Comparison of ENCODE assay signal across 21 cellular contexts in the genomic region with DNA sequence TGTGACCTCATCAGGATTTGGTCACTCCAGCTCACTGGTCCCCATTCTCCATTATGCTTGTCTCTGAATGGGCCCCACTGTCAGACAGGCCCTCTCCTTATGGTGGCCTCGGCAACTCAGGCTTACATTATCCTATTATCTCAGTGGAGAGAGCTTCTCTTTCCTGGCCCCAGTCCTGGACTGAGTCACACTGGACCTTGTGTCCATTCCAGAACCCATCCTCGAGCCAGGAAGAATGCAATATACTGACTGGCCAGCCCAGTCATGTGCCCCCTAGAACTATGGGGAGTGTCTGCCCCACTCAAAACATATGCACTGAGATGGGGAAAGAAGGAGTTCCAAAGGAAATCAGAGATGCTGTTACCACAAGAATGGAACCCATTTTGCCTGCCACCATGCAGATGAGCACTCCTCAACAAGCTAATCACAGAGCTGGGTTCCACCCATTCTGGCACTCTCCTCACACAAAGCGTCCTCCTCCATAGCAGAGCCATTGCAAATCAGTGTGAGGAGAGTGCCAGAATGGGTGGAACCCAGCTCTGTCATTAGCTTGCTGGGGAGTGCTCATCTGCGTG.
A peak's percentile ranks its signal among the peaks of the same experiment; 100 is the strongest.
DNase-seq lines count a peak whose midpoint lies in the region; ATAC-seq and TF ChIP-seq lines count a peak whose summit lies in the region.
"Had no signal": no experiment of that assay in that cellular context is flagged by ENCODE, and none has a peak within 500 bp of the region (broad histone marks: within the 10 kb centered on the region; RNA-seq: fewer than 3 reads in every experiment).

No MANE protein-coding gene starts in this region.

- no peak for TF ChIP-seq POLR2A in lower leg skin (IDR thresholded peaks at IDR 0.05)

- peaks cover 5% of the 10 kb centered on the region for H3K4me1 ChIP-seq in adipocyte (ENCODE audit: control insufficient read depth, insufficient read depth, low read length)
- H3K4me1 ChIP-seq in right cardiac atrium (ENCODE audit: control insufficient read depth, insufficient read depth, low read length), result no peaks in the 10 kb centered on the region
- H3K4me1 ChIP-seq: right lobe of liver, upper lobe of right lung had no signal

- no peak overlapping the region for H3K27ac Mint-ChIP-seq in activated T-cell treated with anti-CD3 and anti-CD28 coated beads, Interleukin-2, amount 50 U/mL, for 24 hours
- H3K27ac Mint-ChIP-seq: activated CD4-positive, alpha-beta memory T cell treated with anti-CD3 and anti-CD28 coated beads for 36 hours had no signal

- ATAC-seq in right cardiac atrium (no peak), HG03354 (IDR thresholded peaks at IDR 0.05; ENCODE audit: poor library complexity, severe bottlenecking, unreplicated experiment) (no peak)
- ATAC-seq: HCT116; naive thymus-derived CD8-positive, alpha-beta T cell; right lobe of liver; upper lobe of right lung had no signal

- H3K9ac ChIP-seq in adipocyte (ENCODE audit: low read length), result no peak overlapping the region

- no peaks in the 10 kb centered on the region for H3K27me3 ChIP-seq in adipocyte (replicated peaks; ENCODE audit: control insufficient read depth, insufficient read depth, low read length)
- no peaks in the 10 kb centered on the region for H3K27me3 ChIP-seq in right cardiac atrium (ENCODE audit: control insufficient read depth, insufficient read depth)
- H3K27me3 ChIP-seq: ovary, right lobe of liver, upper lobe of right lung had no signal

- H3K27me3 Mint-ChIP-seq in activated T-cell treated with anti-CD3 and anti-CD28 coated beads, Interleukin-2, amount 50 U/mL, for 24 hours, result no peaks in the 10 kb centered on the region
- H3K27me3 Mint-ChIP-seq: activated CD4-positive, alpha-beta memory T cell treated with anti-CD3 and anti-CD28 coated beads for 36 hours had no signal

- no peaks in the 10 kb centered on the region for H3K36me3 ChIP-seq in adipocyte (ENCODE audit: control insufficient read depth, insufficient read depth, low read length, severe bottlenecking)
- H3K36me3 ChIP-seq: ovary, right lobe of liver, upper lobe of right lung had no signal

- intact Hi-C loops in lower leg skin (cut with DNase I; ENCODE audit: low total_unique reads), result no loop called here
- intact Hi-C loops in right cardiac atrium (cut with DNase I), result loop anchor here in 3 of 4 donors (5.0 to 10.0 kb wide), 2 partner anchors 228 to 230 kb away; no protein-coding TSS in a partner anchor

- no peak overlapping the region for H3K4me3 Mint-ChIP-seq in activated T-cell treated with anti-CD3 and anti-CD28 coated beads, Interleukin-2, amount 50 U/mL, for 24 hours
- H3K4me3 Mint-ChIP-seq: activated CD4-positive, alpha-beta memory T cell treated with anti-CD3 and anti-CD28 coated beads for 36 hours; naive thymus-derived CD8-positive, alpha-beta T cell had no signal

- no peak for TF ChIP-seq CTCF in foreskin fibroblast (IDR thresholded peaks at IDR 0.05; ENCODE audit: low read depth, low read length)
- no peak for TF ChIP-seq CTCF in lower leg skin (IDR thresholded peaks at IDR 0.05)

- DNase-seq in AG20443 (ENCODE audit: low spot score), result peak; percentile 79
- DNase-seq in adipocyte (ENCODE audit: low read depth), result no peak
- DNase-seq in foreskin fibroblast, result peak; percentile 17 to 48
- DNase-seq in occipital lobe (lab: John Stamatoyannopoulos, UW), result peak; percentile 63
- no peak for DNase-seq in activated T-cell treated with anti-CD3 and anti-CD28 coated beads, Interleukin-2, amount 50 U/mL, for 24 hours
- no peak for DNase-seq in lower leg skin (ENCODE audit: low spot score in 2 of 2)
- no peak for DNase-seq in right cardiac atrium
- DNase-seq: activated CD4-positive, alpha-beta memory T cell treated with anti-CD3 and anti-CD28 coated beads for 36 hours; activated effector memory CD4-positive, alpha-beta T cell treated with anti-CD3 and anti-CD28 coated beads, Interleukin-2, amount 50 U/mL, for 16 hours; central memory CD4-positive, alpha-beta T cell; EL; KG1; naive thymus-derived CD8-positive, alpha-beta T cell; NCI-H1436 treated with DMSO at 0.1 percent for 48 hours; NCI-H69; ovary; right lobe of liver; upper lobe of right lung had no signal

- H3K36me3 Mint-ChIP-seq in activated T-cell treated with anti-CD3 and anti-CD28 coated beads, Interleukin-2, amount 50 U/mL, for 24 hours (ENCODE audit: low read depth), result no peaks in the 10 kb centered on the region
- H3K36me3 Mint-ChIP-seq: activated CD4-positive, alpha-beta memory T cell treated with anti-CD3 and anti-CD28 coated beads for 36 hours; naive thymus-derived CD8-positive, alpha-beta T cell had no signal

- H3K27ac ChIP-seq in right cardiac atrium (ENCODE audit: low read length), result no peak overlapping the region
- H3K27ac ChIP-seq: C4-2B, ovary, right lobe of liver, upper lobe of right lung had no signal

- no peaks in the 10 kb centered on the region for H3K9me3 Mint-ChIP-seq in activated T-cell treated with anti-CD3 and anti-CD28 coated beads, Interleukin-2, amount 50 U/mL, for 24 hours
- H3K9me3 Mint-ChIP-seq: activated CD4-positive, alpha-beta memory T cell treated with anti-CD3 and anti-CD28 coated beads for 36 hours; naive thymus-derived CD8-positive, alpha-beta T cell had no signal

- H3K9me3 ChIP-seq in adipocyte (ENCODE audit: control insufficient read depth, low read length), result no peaks in the 10 kb centered on the region
- no peaks in the 10 kb centered on the region for H3K9me3 ChIP-seq in right cardiac atrium (ENCODE audit: control insufficient read depth, low read length)
- H3K9me3 ChIP-seq: ovary, right lobe of liver, upper lobe of right lung had no signal

- H3K4me3 ChIP-seq in adipocyte (ENCODE audit: low read length) (peak overlapping the region; percentile 3), foreskin fibroblast (ENCODE audit: low read depth in 1 of 2, low read length in 2 of 2) (no peak overlapping the region), lower leg skin (ENCODE audit: low read depth, poor library complexity, severe bottlenecking) (no peak overlapping the region), right cardiac atrium (ENCODE audit: low read length) (no peak overlapping the region)
- H3K4me3 ChIP-seq: ovary, right lobe of liver, upper lobe of right lung had no signal

- peaks cover 10% of the 10 kb centered on the region for H3K4me1 Mint-ChIP-seq in activated T-cell treated with anti-CD3 and anti-CD28 coated beads, Interleukin-2, amount 50 U/mL, for 24 hours (ENCODE audit: low read depth)

- 57 to 62% methylated on average over 4 of the region's 4 CpGs for WGBS in lower leg skin, 2 donors
- WGBS in right cardiac atrium, result 71% methylated on average over 4 of the region's 4 CpGs

Comparison
In these comparisons a context has a peak if more than half of its experiments do, and no peak if none do; other contexts are left out.
1. DNase-seq: peak in AG20443 (single experiment), foreskin fibroblast (2 of 2) and occipital lobe (single experiment); none in adipocyte (single experiment), activated T-cell treated with anti-CD3 and anti-CD28 coated beads, Interleukin-2, amount 50 U/mL, for 24 hours (single experiment), lower leg skin (0 of 2) and right cardiac atrium (0 of 3).